ENCODE assay signal across 14 cellular contexts in genomic region chr1:98088361-98088760, GRCh38.
DNase-seq lines count a peak whose midpoint lies in the region; ATAC-seq, FAIRE-seq and TF ChIP-seq lines count a peak whose summit lies in the region.
"Had no signal": no experiment of that assay in that cellular context is flagged by ENCODE, and none has a peak within 500 bp of the region (broad histone marks: within the 10 kb centered on the region; RNA-seq: fewer than 3 reads in every experiment).

No MANE protein-coding gene starts in this region.

- H3K4me1 ChIP-seq in ACC112 (ENCODE audit: control insufficient read depth, insufficient read depth, low read length, unreplicated experiment) (peaks cover 51% of the 10 kb centered on the region), Panc1 (ENCODE audit: control insufficient read depth, insufficient read depth, low read length) (peaks cover 11% of the 10 kb centered on the region), endothelial cell of umbilical vein (ENCODE audit: control insufficient read depth, extremely low read depth, insufficient read depth, low read length) (peaks cover 43% of the 10 kb centered on the region), small intestine (ENCODE audit: control insufficient read depth in 2 of 2, insufficient read depth in 1 of 2, low read depth in 1 of 2, low read length in 1 of 2) (no peaks in the 10 kb centered on the region), transverse colon (no peaks in the 10 kb centered on the region), kidney (ENCODE audit: control insufficient read depth in 1 of 2, insufficient read depth in 1 of 2, low read depth in 1 of 2, low read length in 2 of 2) (no peaks in the 10 kb centered on the region)
- H3K4me1 ChIP-seq: BLaER1 treated with 17β-estradiol and CSF1 and Interleukin-3, amounts not matched to agents 10 nM and 100 nM had no signal

- H3K27ac ChIP-seq in ACC112 (ENCODE audit: low read depth, low read length) (peak overlapping the region; percentile 85), Panc1 (ENCODE audit: low read length) (peak overlapping the region; percentile 89; the same call in 1 of the 2 replicates), endothelial cell of umbilical vein (ENCODE audit: insufficient read depth, low read depth, low read length) (peak overlapping the region; percentile 71), small intestine (ENCODE audit: low read depth in 1 of 2, low read length in 1 of 2) (no peak overlapping the region), transverse colon (no peak overlapping the region), kidney (ENCODE audit: low read depth in 2 of 2, low read length in 2 of 2) (no peak overlapping the region)
- H3K27ac ChIP-seq: BLaER1 treated with 17β-estradiol and CSF1 and Interleukin-3, amounts not matched to agents 10 nM and 100 nM had no signal

- POLR2A ChIA-PET in Panc1 (lab: Charles Lee), result no interaction called here
- POLR2A ChIA-PET in endothelial cell of umbilical vein (lab: Charles Lee), result no interaction called here

- dilution Hi-C loops in endothelial cell of umbilical vein (cut with MboI; ENCODE audit: extremely low pct_ligation_motif_present, low sequenced_read_pairs), result no loop called here

- H3K27me3 ChIP-seq in ACC112 (ENCODE audit: insufficient read depth, low read length), result no peaks in the 10 kb centered on the region
- no peaks in the 10 kb centered on the region for H3K27me3 ChIP-seq in Panc1 (ENCODE audit: control insufficient read depth, insufficient read depth, low read length)
- no peaks in the 10 kb centered on the region for H3K27me3 ChIP-seq in endothelial cell of umbilical vein (ENCODE audit: control insufficient read depth in 2 of 2, insufficient read depth in 2 of 2, low read length in 2 of 2)
- no peaks in the 10 kb centered on the region for H3K27me3 ChIP-seq in small intestine (ENCODE audit: control insufficient read depth in 2 of 2, insufficient read depth in 2 of 2, low read length in 2 of 2)
- no peaks in the 10 kb centered on the region for H3K27me3 ChIP-seq in transverse colon
- H3K27me3 ChIP-seq: BLaER1 treated with 17β-estradiol and CSF1 and Interleukin-3, amounts not matched to agents 10 nM and 100 nM had no signal

- H3K4me3 ChIP-seq in ACC112 (ENCODE audit: low read depth, low read length) (peak overlapping the region; percentile 50), Panc1 (ENCODE audit: low read depth in 2 of 2, low read length in 2 of 2) (no peak overlapping the region), endothelial cell of umbilical vein (replicated peaks in 1 of 3; ENCODE audit: insufficient read depth in 1 of 3, low read depth in 1 of 3, low read length in 3 of 3) (peak overlapping the region in 2 of 3 experiments; percentile 21 to 90), small intestine (ENCODE audit: low read depth in 1 of 2, low read length in 2 of 2) (no peak overlapping the region), transverse colon (no peak overlapping the region), kidney (ENCODE audit: low read length in 2 of 2) (no peak overlapping the region)
- H3K4me3 ChIP-seq: BLaER1 treated with 17β-estradiol and CSF1 and Interleukin-3, amounts not matched to agents 10 nM and 100 nM; GM23338 had no signal

- FAIRE-seq in endothelial cell of umbilical vein (lab: Jason Lieb, UNC) (no peak), small intestine (lab: Jason Lieb, UNC) (peak; percentile 49), kidney (lab: Jason Lieb, UNC) (no peak)
- FAIRE-seq: HepG2 had no signal

- BruUV-seq in Panc1 (replicated peaks; lab: Mats Ljungman, UMichigan) (no TSS peak), endothelial cell of umbilical vein (replicated peaks; lab: Mats Ljungman, UMichigan) (no TSS peak)

- CTCF ChIA-PET in Panc1 (lab: Charles Lee) (no interaction called here), endothelial cell of umbilical vein (lab: Charles Lee) (interaction anchor here (1.0 kb wide), 1 partner anchor 380 kb away, joined by 5 read pairs; no protein-coding TSS in a partner anchor)

- no peak for TF ChIP-seq EP300 in transverse colon (IDR thresholded peaks at IDR 0.05; ENCODE audit: low read depth)

- H2AFZ ChIP-seq in ACC112 (ENCODE audit: low read length, unreplicated experiment) (no peak overlapping the region), endothelial cell of umbilical vein (ENCODE audit: low read depth, low read length) (no peak overlapping the region)
- H2AFZ ChIP-seq: GM23338 had no signal

- no peak for TF ChIP-seq CTCF in Panc1 (IDR thresholded peaks at IDR 0.05)
- no peak for TF ChIP-seq CTCF in endothelial cell of umbilical vein (IDR thresholded peaks at IDR 0.05; ENCODE audit: extremely low read depth in 1 of 2, insufficient read depth in 1 of 2, low read depth in 1 of 2, low read length in 2 of 2)
- no peak for TF ChIP-seq CTCF in transverse colon (IDR thresholded peaks at IDR 0.05)
- TF ChIP-seq CTCF in kidney (IDR thresholded peaks at IDR 0.05; ENCODE audit: borderline replicate concordance, extremely low read depth, insufficient read depth), result no peak

- H3K79me2 ChIP-seq in ACC112 (ENCODE audit: control insufficient read depth, insufficient read depth, low read length, unreplicated experiment) (no peaks in the 10 kb centered on the region), endothelial cell of umbilical vein (ENCODE audit: control insufficient read depth, insufficient read depth, low read length) (peaks cover 4% of the 10 kb centered on the region)

- no peaks in the 10 kb centered on the region for H3K9me1 ChIP-seq in endothelial cell of umbilical vein (replicated peaks; ENCODE audit: control insufficient read depth, extremely low read depth, insufficient read depth, low read length)

- H3K36me3 ChIP-seq in ACC112 (ENCODE audit: insufficient read depth, low read length) (no peaks in the 10 kb centered on the region), Panc1 (ENCODE audit: control insufficient read depth, insufficient read depth, low read length) (no peaks in the 10 kb centered on the region), endothelial cell of umbilical vein (ENCODE audit: control insufficient read depth in 2 of 2, extremely low read depth in 1 of 2, insufficient read depth in 2 of 2, low read length in 2 of 2) (no peaks in the 10 kb centered on the region), small intestine (ENCODE audit: control insufficient read depth in 2 of 2, insufficient read depth in 2 of 2, low read length in 2 of 2) (no peaks in the 10 kb centered on the region), transverse colon (no peaks in the 10 kb centered on the region), kidney (ENCODE audit: control insufficient read depth in 1 of 2, insufficient read depth in 2 of 2, low read length in 2 of 2) (no peaks in the 10 kb centered on the region)
- H3K36me3 ChIP-seq: BLaER1 treated with 17β-estradiol and CSF1 and Interleukin-3, amounts not matched to agents 10 nM and 100 nM had no signal

- no peak for ATAC-seq in Panc1
- ATAC-seq: GM23338, HepG2 had no signal

- no peak for TF ChIP-seq POLR2A in endothelial cell of umbilical vein (IDR thresholded peaks at IDR 0.05; ENCODE audit: low read depth, low read length)
- TF ChIP-seq POLR2A in transverse colon (IDR thresholded peaks at IDR 0.05), result no peak

- peak overlapping the region; percentile 95 for H3K4me2 ChIP-seq in endothelial cell of umbilical vein (ENCODE audit: insufficient read depth, low read length)
- H3K4me2 ChIP-seq: BLaER1 treated with 17β-estradiol and CSF1 and Interleukin-3, amounts not matched to agents 10 nM and 100 nM; GM23338 had no signal

- 56 to 63% (median 62%) methylated on average over 3 of the region's 3 CpGs for WGBS in small intestine, 3 donors
- 58 to 59% methylated on average over 3 of the region's 3 CpGs for WGBS in transverse colon (ENCODE audit: low coverage in 1 of 2), 2 donors

- H3K9ac ChIP-seq in endothelial cell of umbilical vein (replicated peaks; ENCODE audit: extremely low read depth, insufficient read depth, low read length) (peak overlapping the region; percentile 49), kidney (ENCODE audit: low read length in 2 of 2) (no peak overlapping the region)
- H3K9ac ChIP-seq: BLaER1 treated with 17β-estradiol and CSF1 and Interleukin-3, amounts not matched to agents 10 nM and 100 nM had no signal

- in situ Hi-C loops in Panc1 (cut with HindIII; ENCODE audit: low pct_unique_long_range_greater_than_20kb, low sequenced_read_pairs) (no loop called here), transverse colon (cut with MboI; ENCODE audit: low pct_ligation_motif_present in 1 of 4, low pct_unique_long_range_greater_than_20kb in 1 of 4, low sequenced_read_pairs in 3 of 4) (loop anchor here in 1 of 4 donors (25.0 kb wide), 1 partner anchor 374 kb away; no protein-coding TSS in a partner anchor)

- no peak for DNase-seq in Panc1 (ENCODE audit: low read depth, low spot score)
- DNase-seq in endothelial cell of umbilical vein (ENCODE audit: low read depth, low spot score), result no peak
- no peak for DNase-seq in small intestine
- DNase-seq in transverse colon, result no peak
- DNase-seq in medulla oblongata (ENCODE audit: extremely low spot score), result no peak
- DNase-seq in kidney, result no peak
- DNase-seq: ACHN; CD4-positive, CD25-positive, alpha-beta regulatory T cell; DMS 273 treated with DMSO at 0.1 percent for 48 hours; H7 had no signal

- H4K20me1 ChIP-seq in endothelial cell of umbilical vein (replicated peaks; ENCODE audit: control insufficient read depth, extremely low read depth, insufficient read depth, low read length), result no peaks in the 10 kb centered on the region
- H4K20me1 ChIP-seq: BLaER1 treated with 17β-estradiol and CSF1 and Interleukin-3, amounts not matched to agents 10 nM and 100 nM had no signal

- intact Hi-C loops in Panc1 (cut with micrococcal nuclease; ENCODE audit: unreplicated experiment), result no loop called here
- intact Hi-C loops in endothelial cell of umbilical vein (cut with micrococcal nuclease), result no loop called here
- intact Hi-C loops in transverse colon (cut with DNase I; ENCODE audit: low total_unique reads), result no loop called here
- intact Hi-C loops in kidney (cut with DNase I), result no loop called here

- peaks cover 6% of the 10 kb centered on the region; the same call in 1 of the 2 replicates for H3K9me3 ChIP-seq in Panc1 (ENCODE audit: control insufficient read depth, insufficient read depth, low read depth, low read length)
- no peaks in the 10 kb centered on the region for H3K9me3 ChIP-seq in endothelial cell of umbilical vein (replicated peaks; ENCODE audit: control insufficient read depth, insufficient read depth, low read length)
- no peaks in the 10 kb centered on the region for H3K9me3 ChIP-seq in small intestine (ENCODE audit: control insufficient read depth, low read depth)
- H3K9me3 ChIP-seq in transverse colon, result no peaks in the 10 kb centered on the region
- H3K9me3 ChIP-seq in kidney (ENCODE audit: control insufficient read depth in 1 of 2, low read length in 2 of 2), result no peaks in the 10 kb centered on the region
- H3K9me3 ChIP-seq: BLaER1 treated with 17β-estradiol and CSF1 and Interleukin-3, amounts not matched to agents 10 nM and 100 nM had no signal

TF ChIP-seq in endothelial cell of umbilical vein, 7 proteins besides CTCF, POLR2A, EP300 and RAD21 (continues in another document):
- TF ChIP-seq MAX (IDR thresholded peaks at IDR 0.05; ENCODE audit: insufficient read depth, insufficient read length), result no peak
- TF ChIP-seq GATA2 (IDR thresholded peaks at IDR 0.05; ENCODE audit: insufficient read depth, insufficient read length, low read depth, low read length), result no peak

Comparison
In these comparisons a context has a peak if more than half of its experiments do, and no peak if none do; other contexts are left out.
1. H3K27ac ChIP-seq: peak in ACC112 (single experiment), Panc1 (single experiment) and endothelial cell of umbilical vein (single experiment); none in small intestine (0 of 2), transverse colon (0 of 4) and kidney (0 of 2).
2. H3K4me3 ChIP-seq: peak in ACC112 (single experiment) and endothelial cell of umbilical vein (2 of 3); none in Panc1 (0 of 2), small intestine (0 of 2), transverse colon (0 of 4) and kidney (0 of 2).